ENCODE assay signal across 31 cellular contexts in the genomic region with DNA sequence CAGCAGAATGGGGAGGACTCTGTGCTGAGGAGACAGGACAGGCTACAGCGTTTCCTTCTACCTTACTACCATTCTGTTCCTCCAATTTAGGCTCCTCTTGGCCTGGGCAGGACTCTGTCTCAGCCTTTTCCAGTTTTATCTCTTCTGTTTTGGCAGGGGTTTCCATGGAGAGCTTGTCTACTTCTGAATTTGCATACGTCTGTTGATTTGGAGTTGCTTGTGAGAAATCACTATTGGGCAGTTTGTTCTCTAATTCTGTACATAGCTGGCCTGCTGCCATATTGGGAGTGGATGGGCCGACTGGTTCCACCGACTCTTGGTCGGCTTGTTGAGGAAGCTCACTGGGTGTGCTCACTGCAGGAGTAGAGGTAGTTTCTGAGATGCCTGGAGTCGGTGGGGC.
A peak's percentile ranks its signal among the peaks of the same experiment; 100 is the strongest.
DNase-seq lines count a peak whose midpoint lies in the region; ATAC-seq and TF ChIP-seq lines count a peak whose summit lies in the region.
"Had no signal": no experiment of that assay in that cellular context is flagged by ENCODE, and none has a peak within 500 bp of the region (broad histone marks: within the 10 kb centered on the region; RNA-seq: fewer than 3 reads in every experiment).

No MANE protein-coding gene starts in this region.

- no peak overlapping the region for H3K4me3 ChIP-seq in DOHH2 (ENCODE audit: low read length)
- H3K4me3 ChIP-seq in upper lobe of right lung = no peak overlapping the region
- H3K4me3 ChIP-seq: BLaER1, left ventricle myocardium inferior, MG63, PC-9, right atrium auricular region, smooth muscle cell, stomach, thyroid gland, vagina had no signal

- no peak overlapping the region for H3K4me3 Mint-ChIP-seq in activated B cell treated with CpG ODN at 0.5 μM for 24 hours
- H3K4me3 Mint-ChIP-seq in naive B cell = no peak overlapping the region
- H3K4me3 Mint-ChIP-seq: activated CD8-positive, alpha-beta T cell treated with anti-CD3 and anti-CD28 coated beads for 36 hours; activated naive CD8-positive, alpha-beta T cell treated with anti-CD3 and anti-CD28 coated beads for 36 hours; T-helper 1 cell treated with Interleukin-12 subunit alpha and Interleukin-12 subunit beta and Interleukin-4 antibody, amounts not matched to agents 30 μg/mL and 1 μg/mL, for 36 hours had no signal

- POLR2A ChIA-PET in activated B cell treated with CpG ODN at 0.5 μM for 24 hours (lab: Charles Lee) = no interaction called here

- H3K36me3 Mint-ChIP-seq in activated B cell treated with CpG ODN at 0.5 μM for 24 hours (ENCODE audit: low read depth) = peaks cover 59% of the 10 kb centered on the region
- peaks cover 22 to 25% of the 10 kb centered on the region in 2 donors for H3K36me3 Mint-ChIP-seq in naive B cell

- intact Hi-C loops in activated B cell treated with CpG ODN at 0.5 μM for 24 hours (cut with micrococcal nuclease) (no loop called here), upper lobe of right lung (cut with DNase I) (no loop called here), left colon (cut with DNase I, micrococcal nuclease) (no loop called here)

- no peaks in the 10 kb centered on the region for H4K20me1 ChIP-seq in DOHH2 (ENCODE audit: control insufficient read depth, insufficient read depth, low read depth, low read length)

- peak overlapping the region; percentile 7; the same call in 1 of the 2 replicates for H3K27ac ChIP-seq in C4-2B
- H3K27ac ChIP-seq in DOHH2 (ENCODE audit: low read depth, low read length) = 0 out of 2 replicates have a peak overlapping the region, but pooled peaks have one; percentile 1
- H3K27ac ChIP-seq in upper lobe of right lung = no peak overlapping the region
- H3K27ac ChIP-seq: BLaER1, left ventricle myocardium inferior, PC-9, right atrium auricular region, stomach, thyroid gland, vagina had no signal

- H3K9me3 Mint-ChIP-seq in activated B cell treated with CpG ODN at 0.5 μM for 24 hours (no peaks in the 10 kb centered on the region), naive B cell (no peaks in the 10 kb centered on the region)
- H3K9me3 Mint-ChIP-seq: activated CD8-positive, alpha-beta T cell treated with anti-CD3 and anti-CD28 coated beads for 36 hours; activated naive CD8-positive, alpha-beta T cell treated with anti-CD3 and anti-CD28 coated beads for 36 hours; activated T-helper 2 cell treated with anti-CD3 and anti-CD28 coated beads, Interferon-gamma antibody, Interleukin-2, Interleukin-4, amounts not matched to agents 10 μg/mL and 5 μg/mL and 100 μg/mL, durations not matched to agents 14 hours and 24 hours and 36 hours; T-helper 1 cell treated with Interleukin-12 subunit alpha and Interleukin-12 subunit beta and Interleukin-4 antibody, amounts not matched to agents 30 μg/mL and 1 μg/mL, for 36 hours had no signal

- peak overlapping the region; percentile 29 for H3K4me2 ChIP-seq in DOHH2 (ENCODE audit: low read length)
- H3K4me2 ChIP-seq: BLaER1, PC-9, smooth muscle cell had no signal

- peak overlapping the region; percentile 3 for H3K27ac Mint-ChIP-seq in activated B cell treated with CpG ODN at 0.5 μM for 24 hours
- H3K27ac Mint-ChIP-seq in naive B cell = peak overlapping the region in 4 of 6 donors; percentile 41 to 74 (median 62)
- H3K27ac Mint-ChIP-seq: activated CD8-positive, alpha-beta T cell treated with anti-CD3 and anti-CD28 coated beads for 36 hours; activated naive CD8-positive, alpha-beta T cell treated with anti-CD3 and anti-CD28 coated beads for 36 hours; activated T-helper 2 cell treated with anti-CD3 and anti-CD28 coated beads, Interferon-gamma antibody, Interleukin-2, Interleukin-4, amounts not matched to agents 10 μg/mL and 5 μg/mL and 100 μg/mL, durations not matched to agents 14 hours and 24 hours and 36 hours; T-helper 1 cell treated with Interleukin-12 subunit alpha and Interleukin-12 subunit beta and Interleukin-4 antibody, amounts not matched to agents 30 μg/mL and 1 μg/mL, for 36 hours had no signal

- no peaks in the 10 kb centered on the region for H3K27me3 Mint-ChIP-seq in activated B cell treated with CpG ODN at 0.5 μM for 24 hours
- no peaks in the 10 kb centered on the region for H3K27me3 Mint-ChIP-seq in naive B cell
- H3K27me3 Mint-ChIP-seq: activated CD8-positive, alpha-beta T cell treated with anti-CD3 and anti-CD28 coated beads for 36 hours; activated naive CD8-positive, alpha-beta T cell treated with anti-CD3 and anti-CD28 coated beads for 36 hours had no signal

- H3F3A ChIP-seq in DOHH2 (ENCODE audit: control insufficient read depth, insufficient read depth) = peaks cover 14% of the 10 kb centered on the region

- peaks cover 18% of the 10 kb centered on the region for H3K79me2 ChIP-seq in DOHH2 (ENCODE audit: control insufficient read depth, low read length)

- DNase-seq in activated B cell treated with CpG ODN at 0.5 μM for 24 hours = no peak
- DNase-seq in naive B cell = no peak
- no peak for DNase-seq in upper lobe of right lung
- DNase-seq in left colon = no peak
- DNase-seq: activated CD4-positive, alpha-beta T cell treated with anti-CD3 and anti-CD28 coated beads for 1 hour; activated CD8-positive, alpha-beta memory T cell treated with anti-CD3 and anti-CD28 coated beads, Interleukin-2, amount 50 U/mL, for 48 hours; activated CD8-positive, alpha-beta T cell treated with anti-CD3 and anti-CD28 coated beads for 36 hours; activated naive CD8-positive, alpha-beta T cell treated with anti-CD3 and anti-CD28 coated beads for 36 hours; aorta; hypothalamus; KBM-7; left ventricle myocardium inferior; MG63; NCI-H1105 treated with DMSO at 0.1 percent for 48 hours; NCI-H187 treated with DMSO at 0.1 percent for 48 hours; NCI-H524 treated with DMSO at 0.1 percent for 48 hours; NK-92 treated with Interleukin-12 subunit alpha and Interleukin-12 subunit beta, amount 100 ng/mL, for 24 hours; PC-9; stimulated activated CD4-positive, alpha-beta T cell treated with anti-CD3 and anti-CD28 coated beads, Interleukin-1b, Interleukin-23, amount 100 ng/mL, for 48 hours; stomach; thyroid gland had no signal

- H3K9me2 ChIP-seq in DOHH2 (replicated peaks; ENCODE audit: control insufficient read depth, low read length) = no peaks in the 10 kb centered on the region

- TF ChIP-seq CTCF in C4-2B (conservative IDR thresholded peaks at IDR 0.05) = no peak
- TF ChIP-seq CTCF in DOHH2 (IDR thresholded peaks at IDR 0.05; ENCODE audit: low read depth, low read length, poor library complexity, severe bottlenecking) = no peak
- no peak for TF ChIP-seq CTCF in activated B cell treated with CpG ODN at 0.5 μM for 24 hours (IDR thresholded peaks at IDR 0.05)
- TF ChIP-seq CTCF in upper lobe of right lung (IDR thresholded peaks at IDR 0.05) = no peak

- CTCF ChIA-PET in activated B cell treated with CpG ODN at 0.5 μM for 24 hours (lab: Charles Lee) = no interaction called here

- no peaks in the 10 kb centered on the region for H3K27me3 ChIP-seq in DOHH2 (ENCODE audit: control insufficient read depth, low read length)
- H3K27me3 ChIP-seq in upper lobe of right lung = no peaks in the 10 kb centered on the region
- H3K27me3 ChIP-seq: BLaER1, MG63, right atrium auricular region, stomach, thyroid gland, vagina had no signal

- peaks cover 84% of the 10 kb centered on the region for H3K36me3 ChIP-seq in DOHH2 (ENCODE audit: control insufficient read depth, low read length)
- peaks cover 91% of the 10 kb centered on the region for H3K36me3 ChIP-seq in upper lobe of right lung

- no peaks in the 10 kb centered on the region for H3K9me3 ChIP-seq in DOHH2 (ENCODE audit: control insufficient read depth, insufficient read depth, low read length)
- H3K9me3 ChIP-seq in upper lobe of right lung = no peaks in the 10 kb centered on the region
- H3K9me3 ChIP-seq: BLaER1, left ventricle myocardium inferior, MG63, right atrium auricular region, stomach, thyroid gland, vagina had no signal

- ATAC-seq in activated B cell treated with CpG ODN at 0.5 μM for 24 hours (ENCODE audit: low read depth) (no peak), naive B cell (ENCODE audit: low read depth in 2 of 2) (no peak), GM21786 (IDR thresholded peaks at IDR 0.05; ENCODE audit: unreplicated experiment) (no peak), upper lobe of right lung (no peak), left colon (no peak)
- ATAC-seq: activated CD8-positive, alpha-beta T cell treated with anti-CD3 and anti-CD28 coated beads for 36 hours; SK-N-SH treated with all-trans-retinoic acid at 6 μM for 48 hours had no signal

- H3K4me1 ChIP-seq in DOHH2 (ENCODE audit: control insufficient read depth, low read length) = peaks cover 60% of the 10 kb centered on the region
- H3K4me1 ChIP-seq in upper lobe of right lung = no peaks in the 10 kb centered on the region
- H3K4me1 ChIP-seq: left ventricle myocardium inferior, right atrium auricular region, stomach, thyroid gland, vagina had no signal

- H3K4me1 Mint-ChIP-seq in activated B cell treated with CpG ODN at 0.5 μM for 24 hours (peaks cover 41% of the 10 kb centered on the region), naive B cell (peaks cover 20 to 29% (median 26%) of the 10 kb centered on the region in 3 donors)
